ENCODE assay signal across 27 cellular contexts in genomic region chr20:55213653-55214052, GRCh38.
"Had no signal": no experiment of that assay in that cellular context is flagged by ENCODE, and none has a peak within 500 bp of the region (broad histone marks: within the 10 kb centered on the region; RNA-seq: fewer than 3 reads in every experiment).

No MANE protein-coding gene starts in this region.

- H3K9me3 ChIP-seq: suprapubic skin, testis, thyroid gland, tibial artery, transverse colon, upper lobe of left lung, uterus, vagina had no signal

- DNase-seq: stimulated activated CD4-positive, alpha-beta T cell treated with anti-CD3 and anti-CD28 coated beads, Interleukin-2, amount 100 ng/mL, for 48 hours; stimulated activated CD4-positive, alpha-beta T cell treated with anti-CD3 and anti-CD28 coated beads, Interleukin-4, amount 100 ng/mL, for 1 hour; stimulated activated CD4-positive, alpha-beta T cell treated with anti-CD3 and anti-CD28 coated beads, Interleukin-4, amount 100 ng/mL, for 24 hours; stimulated activated CD4-positive, alpha-beta T cell treated with anti-CD3 and anti-CD28 coated beads, Interleukin-4, amount 100 ng/mL, for 4 hours; stimulated activated CD8-positive, alpha-beta memory T cell treated with anti-CD3 and anti-CD28 coated beads, Interleukin-4, amount 100 ng/mL, for 48 hours; stimulated activated naive B cell treated with anti-CD40 and anti-IgM and Interleukin-4, amounts not matched to agents 10 μg/mL and 1 μg/mL and 100 μg/mL, for 72 hours; stimulated activated naive CD4-positive, alpha-beta T cell; stimulated activated naive CD4-positive, alpha-beta T cell treated with Interleukin-2 at 50 U/mL for 16 hours; stimulated activated naive CD8-positive, alpha-beta T cell treated with anti-CD3 and anti-CD28 coated beads, Interleukin-15, amount 100 ng/mL, for 72 hours; stimulated activated naive CD8-positive, alpha-beta T cell treated with anti-CD3 and anti-CD28 coated beads, Interleukin-15, Interleukin-2, amounts not matched to agents 100 U/mL and 50 U/mL, for 24 hours; stomach; substantia nigra; testis; thyroid gland; tibial artery; transverse colon; trophoblast cell; upper lobe of left lung; upper lobe of right lung; uterus had no signal

- H3K27ac ChIP-seq: stomach, suprapubic skin, testis, thoracic aorta, thyroid gland, tibial artery, tibial nerve, transverse colon, upper lobe of left lung, upper lobe of right lung, uterus, vagina had no signal

- FAIRE-seq: urothelium cell line had no signal

- H3K36me3 ChIP-seq: stomach, suprapubic skin, thoracic aorta, thyroid gland, tibial artery, tibial nerve, transverse colon, upper lobe of left lung, upper lobe of right lung, uterus, vagina had no signal

- H3K4me1 ChIP-seq: stomach, suprapubic skin, testis, thyroid gland, tibial artery, tibial nerve, transverse colon, upper lobe of left lung, upper lobe of right lung, uterus, vagina had no signal

- H3K4me3 ChIP-seq: stomach, suprapubic skin, testis, thoracic aorta, thyroid gland, tibial artery, tibial nerve, transverse colon, upper lobe of left lung, upper lobe of right lung, uterus, vagina had no signal

- H3K27me3 ChIP-seq: stomach, suprapubic skin, testis, thyroid gland, tibial artery, tibial nerve, transverse colon, upper lobe of left lung, upper lobe of right lung, uterus, vagina had no signal

- ATAC-seq: stimulated activated effector memory CD8-positive, alpha-beta T cell treated with anti-CD3 and anti-CD28 coated beads, Interleukin-12 subunit alpha, Interleukin-12 subunit beta, amount 100 ng/mL, for 72 hours; stimulated activated memory B cell treated with anti-CD40 and anti-IgM and Interleukin-4, amounts not matched to agents 10 μg/mL and 1 μg/mL and 100 μg/mL, for 72 hours; stimulated activated naive B cell treated with anti-CD40 and anti-IgM and Interleukin-4, amounts not matched to agents 10 μg/mL and 1 μg/mL and 100 μg/mL, for 72 hours; stimulated activated naive CD8-positive, alpha-beta T cell treated with anti-CD3 and anti-CD28 coated beads, Interleukin-15, amount 100 ng/mL, for 72 hours; stimulated activated naive CD8-positive, alpha-beta T cell treated with anti-CD3 and anti-CD28 coated beads, Interleukin-15, Interleukin-2, amounts not matched to agents 100 U/mL and 50 U/mL, for 24 hours; upper lobe of right lung had no signal
